Comparison of ENCODE assay signal across 1 cellular context in genomic region chr16:49528035-49528434, GRCh38.
TF ChIP-seq lines count a peak whose summit lies in the region.

No MANE protein-coding gene starts in this region.

TF ChIP-seq in GM12878, 131 proteins besides CTCF, POLR2A, EP300 and RAD21 (continued from another document):
- no peak for TF ChIP-seq BCLAF1 (IDR thresholded peaks at IDR 0.05)
- no peak for TF ChIP-seq FOXK2 (IDR thresholded peaks at IDR 0.05)
- no peak for TF ChIP-seq RELA (IDR thresholded peaks at IDR 0.05; ENCODE audit: borderline replicate concordance, partially characterized antibody)
- no peak for TF ChIP-seq ETV6 (conservative IDR thresholded peaks at IDR 0.05 in 1 of 2, IDR thresholded peaks at IDR 0.05 in 1 of 2; ENCODE audit: borderline replicate concordance in 1 of 2, low read depth in 1 of 2)
- no peak for TF ChIP-seq NKRF (conservative IDR thresholded peaks at IDR 0.05)
- no peak for TF ChIP-seq ASH2L (IDR thresholded peaks at IDR 0.05; ENCODE audit: borderline replicate concordance, low read depth)
- no peak for TF ChIP-seq MTA2 (IDR thresholded peaks at IDR 0.05; ENCODE audit: low read depth)
- TF ChIP-seq RELB (IDR thresholded peaks at IDR 0.05; ENCODE audit: low read depth) = no peak
- TF ChIP-seq ZNF274 (IDR thresholded peaks at IDR 0.05; ENCODE audit: insufficient read depth, insufficient read length) = no peak
- no peak for TF ChIP-seq TCF3 (IDR thresholded peaks at IDR 0.05; ENCODE audit: borderline replicate concordance, insufficient read depth, low read depth, low read length)
